Comparison of ENCODE assay signal across 9 cellular contexts in the genomic region with DNA sequence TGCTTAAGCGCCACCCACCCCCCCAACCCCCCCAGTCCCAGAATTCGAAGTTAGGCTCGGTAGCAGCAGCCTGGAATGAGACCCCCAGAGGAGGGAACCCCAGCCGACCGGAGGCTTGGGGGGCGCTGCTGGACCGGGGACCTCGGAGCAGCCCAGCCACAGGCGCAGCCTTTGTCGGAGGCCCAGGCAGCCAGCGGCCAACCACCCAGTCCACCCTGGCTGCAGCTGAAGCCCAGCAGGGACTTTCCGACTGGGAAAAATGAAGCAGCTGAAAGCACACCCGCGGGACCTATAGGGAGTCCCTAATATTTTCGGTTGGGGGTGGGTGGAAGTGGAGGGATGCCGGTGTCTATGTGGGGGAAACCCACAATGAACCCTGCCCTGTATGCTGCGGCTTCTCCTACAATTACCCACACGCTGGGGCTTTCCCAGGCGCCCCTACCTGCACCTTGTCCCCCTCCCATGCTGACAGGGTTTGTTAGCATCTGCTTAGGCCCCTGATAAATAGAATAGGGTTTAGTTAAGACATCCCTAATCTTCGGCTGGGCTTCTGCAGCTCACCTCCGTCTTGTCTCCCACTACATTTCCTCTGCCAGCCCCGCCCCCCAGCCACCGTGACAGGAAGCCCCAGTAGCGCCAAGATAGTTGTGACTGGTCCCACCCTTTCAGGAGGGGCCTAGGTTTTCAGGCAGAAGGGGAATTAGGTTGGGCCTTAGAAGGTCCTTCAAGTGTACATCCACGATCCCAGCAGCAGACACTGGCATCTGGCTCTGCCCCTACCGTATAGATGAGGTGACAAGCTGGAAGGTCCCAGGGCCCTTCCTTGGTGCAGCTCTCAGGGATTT. TPM values are rescaled to one million over a fixed set of nuclear protein-coding genes. Genes with fewer than 3 reads are reported as not detected.
A peak's percentile ranks its signal among the peaks of the same experiment; 100 is the strongest.
DNase-seq lines count a peak whose midpoint lies in the region; ATAC-seq and TF ChIP-seq lines count a peak whose summit lies in the region.
"Had no signal": no experiment of that assay in that cellular context is flagged by ENCODE, and none has a peak within 500 bp of the region (broad histone marks: within the 10 kb centered on the region; RNA-seq: fewer than 3 reads in every experiment).

No MANE protein-coding gene starts in this region.

- peak; percentile 59 for ATAC-seq in CD4-positive, alpha-beta T cell (ENCODE audit: poor library complexity)
- peak; percentile 38 for ATAC-seq in GM21529 (IDR thresholded peaks at IDR 0.05; ENCODE audit: unreplicated experiment)
- peak; percentile 78 for ATAC-seq in stimulated activated memory B cell treated with anti-CD40 and anti-IgM and Interleukin-4, amounts not matched to agents 10 μg/mL and 1 μg/mL and 100 μg/mL, for 72 hours

- POLR2A ChIA-PET in CD4-positive, alpha-beta T cell (lab: Charles Lee), result interaction anchor here (0.5 to 3.5 kb wide), 20 partner anchors 9 to 1217 kb away, joined by 3 to 41 read pairs (median 6); a partner anchor contains a TSS

- no peaks in the 10 kb centered on the region for H3K9me3 Mint-ChIP-seq in CD4-positive, alpha-beta T cell
- H3K9me3 Mint-ChIP-seq in stimulated activated memory B cell treated with anti-CD40 and anti-IgM and Interleukin-4, amounts not matched to agents 10 μg/mL and 1 μg/mL and 100 μg/mL, for 72 hours, result no peaks in the 10 kb centered on the region

- CTCF ChIA-PET in CD4-positive, alpha-beta T cell (lab: Charles Lee), result interaction anchor here (0.9 to 1.5 kb wide), 9 partner anchors 15 to 193 kb away, joined by 3 to 8 read pairs (median 3); a partner anchor contains a TSS

- peaks cover 32% of the 10 kb centered on the region for H3K36me3 Mint-ChIP-seq in CD4-positive, alpha-beta T cell (ENCODE audit: low read depth)
- H3K36me3 Mint-ChIP-seq in stimulated activated memory B cell treated with anti-CD40 and anti-IgM and Interleukin-4, amounts not matched to agents 10 μg/mL and 1 μg/mL and 100 μg/mL, for 72 hours, result peaks cover 40% of the 10 kb centered on the region

- H3K27ac Mint-ChIP-seq in CD4-positive, alpha-beta T cell, result peak overlapping the region; percentile 95
- peak overlapping the region; percentile 91 for H3K27ac Mint-ChIP-seq in stimulated activated memory B cell treated with anti-CD40 and anti-IgM and Interleukin-4, amounts not matched to agents 10 μg/mL and 1 μg/mL and 100 μg/mL, for 72 hours

- intact Hi-C loops in CD4-positive, alpha-beta T cell (cut with DNase I, micrococcal nuclease), result loop anchor here (2.0 to 10.0 kb wide), 5 partner anchors 20 to 556 kb away; a partner anchor contains a TSS

- DNase-seq in CD4-positive, alpha-beta T cell, result peak; percentile 51 to 81 (median 75)
- DNase-seq in NCI-H82 (lab: John Stamatoyannopoulos, UW) (peak; percentile 85), activated T-cell treated with anti-CD3 and anti-CD28 coated beads for 1 hour (ENCODE audit: low read depth) (peak; percentile 73), epithelial cell of proximal tubule (ENCODE audit: low read depth) (no peak), myocyte (ENCODE audit: low read depth) (peak; percentile 67), NCI-H187 treated with DMSO at 0.1 percent for 48 hours (lab: John Stamatoyannopoulos, UW) (no peak)

- peak overlapping the region; percentile 83 for H3K4me3 ChIP-seq in epithelial cell of proximal tubule (ENCODE audit: low read depth, low read length)

- TF ChIP-seq CTCF in CD4-positive, alpha-beta T cell (IDR thresholded peaks at IDR 0.05), result no peak
- no peak for TF ChIP-seq CTCF in epithelial cell of proximal tubule (conservative IDR thresholded peaks at IDR 0.05; ENCODE audit: low read depth, low read length)

- H3K27me3 Mint-ChIP-seq in CD4-positive, alpha-beta T cell, result no peaks in the 10 kb centered on the region
- H3K27me3 Mint-ChIP-seq in stimulated activated memory B cell treated with anti-CD40 and anti-IgM and Interleukin-4, amounts not matched to agents 10 μg/mL and 1 μg/mL and 100 μg/mL, for 72 hours, result no peaks in the 10 kb centered on the region

- no peaks in the 10 kb centered on the region for H3K9me3 ChIP-seq in CD4-positive, alpha-beta T cell (ENCODE audit: control insufficient read depth, low read length)

- no peaks in the 10 kb centered on the region for H3K27me3 ChIP-seq in CD4-positive, alpha-beta T cell (ENCODE audit: control insufficient read depth, insufficient read depth, low read length)

- peaks cover 64% of the 10 kb centered on the region for H3K4me1 Mint-ChIP-seq in CD4-positive, alpha-beta T cell (ENCODE audit: low read depth)
- peaks cover 83% of the 10 kb centered on the region for H3K4me1 Mint-ChIP-seq in stimulated activated memory B cell treated with anti-CD40 and anti-IgM and Interleukin-4, amounts not matched to agents 10 μg/mL and 1 μg/mL and 100 μg/mL, for 72 hours

- H3K27ac ChIP-seq in CD4-positive, alpha-beta T cell (ENCODE audit: low read depth, low read length), result peak overlapping the region; percentile 97

- H3K4me3 Mint-ChIP-seq in CD4-positive, alpha-beta T cell, result peak overlapping the region; percentile 82
- peak overlapping the region; percentile 92 for H3K4me3 Mint-ChIP-seq in stimulated activated memory B cell treated with anti-CD40 and anti-IgM and Interleukin-4, amounts not matched to agents 10 μg/mL and 1 μg/mL and 100 μg/mL, for 72 hours

RNA-seq across cellular contexts. Expression of a gene that starts 0.8 kb away (rescaled TPM):
- total RNA-seq in CD4-positive, alpha-beta T cell, result 1 to 10 TPM; 4.0 to 5.7 TPM
- total RNA-seq in epithelial cell of proximal tubule (11.9 and 14.1 TPM in 2 replicates), myocyte (65.3 and 89.7 TPM in 2 replicates)
- polyA plus RNA-seq in myocyte (2012), result 40.8 TPM

RNA-seq across cellular contexts. Expression of a gene that starts 4.2 kb away (rescaled TPM):
- total RNA-seq in CD4-positive, alpha-beta T cell, result 1 to 10 TPM; 2.4 to 3.2 TPM
- total RNA-seq in epithelial cell of proximal tubule (3.5 and 4.6 TPM in 2 replicates), myocyte (2.0 and 2.3 TPM in 2 replicates)
- polyA plus RNA-seq in myocyte (2012), result 2.8 TPM

RNA-seq across cellular contexts. Expression of a gene that starts 7.7 kb away (rescaled TPM):
- total RNA-seq in CD4-positive, alpha-beta T cell, result under 1 TPM in 1 of 2 experiments, not detected in 1; 0.14 TPM
- total RNA-seq in epithelial cell of proximal tubule, result not detected in 2 replicates
- total RNA-seq in myocyte, result 0.11 TPM in 1 of 2 replicates, not detected in the other
- 0.53 TPM for polyA plus RNA-seq in myocyte (2012)
- total RNA-seq: T-helper 2 cell treated with Interferon-gamma antibody and Interleukin-4, amounts not matched to agents 100 ng/mL and 5 ng/mL, for 36 hours had no signal

RNA-seq across cellular contexts. Expression of a gene that starts 20.9 kb away (rescaled TPM):
- total RNA-seq in CD4-positive, alpha-beta T cell, result 10 to 100 TPM; 11.5 to 12.8 TPM
- 12.2 and 14.4 TPM in 2 replicates for total RNA-seq in epithelial cell of proximal tubule
- 10.1 and 11.6 TPM in 2 replicates for total RNA-seq in myocyte
- 23.7 TPM for polyA plus RNA-seq in myocyte (2012)

RNA-seq across cellular contexts. Expression of a gene that starts 21.0 kb away (rescaled TPM):
- total RNA-seq in CD4-positive, alpha-beta T cell, result 100 to 1,000 TPM; 103 to 110 TPM
- total RNA-seq in epithelial cell of proximal tubule (338 and 472 TPM in 2 replicates), myocyte (222 and 238 TPM in 2 replicates)
- 220 TPM for polyA plus RNA-seq in myocyte (2012)

Comparison
In these comparisons a context has a peak if more than half of its experiments do, and no peak if none do; other contexts are left out.
1. DNase-seq: peak in CD4-positive, alpha-beta T cell (10 of 10), NCI-H82 (single experiment), activated T-cell treated with anti-CD3 and anti-CD28 coated beads for 1 hour (single experiment) and myocyte (single experiment); none in epithelial cell of proximal tubule (single experiment) and NCI-H187 treated with DMSO at 0.1 percent for 48 hours (single experiment).
2. Peak in every context shown above with its lines, with median percentiles within 50 percentile points of each other: ATAC-seq.